ENCODE assay signal across 14 cellular contexts in genomic region chr1:243323481-243323880, GRCh38.
"Had no signal": no experiment of that assay in that cellular context is flagged by ENCODE, and none has a peak within 500 bp of the region (broad histone marks: within the 10 kb centered on the region; RNA-seq: fewer than 3 reads in every experiment).

No MANE protein-coding gene starts in this region.

- H3K4me3 ChIP-seq: adrenal gland, pancreas, suprapubic skin had no signal

- H3K27ac ChIP-seq: adrenal gland, pancreas, suprapubic skin had no signal

- ATAC-seq: activated T-cell treated with anti-CD3 and anti-CD28 coated beads, Interleukin-2, amount 50 U/mL, for 4 hours; left lobe of liver; pancreas; stimulated activated naive CD8-positive, alpha-beta T cell treated with anti-CD3 and anti-CD28 coated beads, Interleukin-15, Interleukin-2, amounts not matched to agents 100 U/mL and 50 U/mL, for 24 hours had no signal

- H3K4me3 Mint-ChIP-seq: activated T-cell treated with anti-CD3 and anti-CD28 coated beads, Interleukin-2, amount 50 U/mL, for 4 hours; memory B cell had no signal

- H3K4me1 Mint-ChIP-seq: memory B cell had no signal

- H3K27me3 Mint-ChIP-seq: memory B cell had no signal

- H3K9me3 ChIP-seq: adrenal gland, pancreas, suprapubic skin had no signal

- H3K27ac Mint-ChIP-seq: memory B cell had no signal

- DNase-seq: activated CD4-positive, alpha-beta T cell treated with anti-CD3 and anti-CD28 coated beads, Interleukin-2, amount 50 U/mL, for 48 hours; activated CD4-positive, CD25-positive, alpha-beta regulatory T cell treated with anti-CD3 and anti-CD28 coated beads, Interleukin-2, amount 50 U/mL, for 72 hours; activated gamma-delta T cell; activated T-cell treated with anti-CD3 and anti-CD28 coated beads, Interleukin-2, amount 50 U/mL, for 4 hours; adrenal gland; caudate nucleus; cortex of kidney; pancreas; stimulated activated CD4-positive, alpha-beta T cell treated with anti-CD3 and anti-CD28 coated beads, Interleukin-4, amount 100 ng/mL, for 1 hour; stimulated activated CD8-positive, alpha-beta memory T cell treated with anti-CD3 and anti-CD28 coated beads, Interleukin-4, amount 100 ng/mL, for 48 hours; stimulated activated naive CD8-positive, alpha-beta T cell treated with anti-CD3 and anti-CD28 coated beads, Interleukin-15, Interleukin-2, amounts not matched to agents 100 U/mL and 50 U/mL, for 24 hours had no signal

- H3K4me1 ChIP-seq: adrenal gland, pancreas, suprapubic skin had no signal

- H3K9me3 Mint-ChIP-seq: activated T-cell treated with anti-CD3 and anti-CD28 coated beads, Interleukin-2, amount 50 U/mL, for 4 hours; memory B cell had no signal

- H3K36me3 ChIP-seq: adrenal gland, pancreas had no signal

- H3K27me3 ChIP-seq: adrenal gland, pancreas, suprapubic skin had no signal
